In the genomic region with DNA sequence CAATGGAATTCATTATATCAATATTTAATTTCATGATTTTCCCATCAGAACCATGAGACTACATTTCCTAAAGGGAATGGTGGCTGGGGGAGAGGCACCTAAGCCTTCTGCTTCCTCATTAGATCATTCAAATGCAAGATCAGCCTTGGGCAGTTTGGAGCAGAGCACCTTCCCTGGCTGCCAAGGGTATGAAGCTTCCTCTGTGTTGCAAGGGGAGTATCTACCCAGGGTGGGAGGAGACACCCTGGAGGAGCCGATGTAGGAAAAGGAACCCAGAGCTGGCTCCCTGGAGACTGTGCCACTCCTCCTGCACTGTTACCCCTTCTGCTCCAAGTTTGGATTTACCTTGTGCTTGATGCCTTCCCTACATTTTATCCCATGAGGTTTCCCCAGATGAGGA, we compare ENCODE assay signal across 1 cellular context.
TF ChIP-seq lines count a peak whose summit lies in the region.

No MANE protein-coding gene starts in this region.

TF ChIP-seq in GM23338, 12 proteins besides CTCF, POLR2A, EP300 and RAD21 (continued from another document):
- TF ChIP-seq POLR2AphosphoS5 (IDR thresholded peaks at IDR 0.05; ENCODE audit: low read depth) = no peak
- TF ChIP-seq NANOG (IDR thresholded peaks at IDR 0.05; ENCODE audit: borderline replicate concordance) = no peak
- no peak for TF ChIP-seq EZH2 (IDR thresholded peaks at IDR 0.05; ENCODE audit: low read depth, unreplicated experiment)
- no peak for TF ChIP-seq CREB1 (CRISPR knock-in tag; IDR thresholded peaks at IDR 0.05; ENCODE audit: low read depth)
- no peak for TF ChIP-seq JUNB (IDR thresholded peaks at IDR 0.05; ENCODE audit: unreplicated experiment)
- no peak for TF ChIP-seq ZNF331 (CRISPR knock-in tag; IDR thresholded peaks at IDR 0.05; ENCODE audit: low read depth)
- TF ChIP-seq STAT1 (IDR thresholded peaks at IDR 0.05; ENCODE audit: unreplicated experiment) = no peak
- TF ChIP-seq, protein P1, sequence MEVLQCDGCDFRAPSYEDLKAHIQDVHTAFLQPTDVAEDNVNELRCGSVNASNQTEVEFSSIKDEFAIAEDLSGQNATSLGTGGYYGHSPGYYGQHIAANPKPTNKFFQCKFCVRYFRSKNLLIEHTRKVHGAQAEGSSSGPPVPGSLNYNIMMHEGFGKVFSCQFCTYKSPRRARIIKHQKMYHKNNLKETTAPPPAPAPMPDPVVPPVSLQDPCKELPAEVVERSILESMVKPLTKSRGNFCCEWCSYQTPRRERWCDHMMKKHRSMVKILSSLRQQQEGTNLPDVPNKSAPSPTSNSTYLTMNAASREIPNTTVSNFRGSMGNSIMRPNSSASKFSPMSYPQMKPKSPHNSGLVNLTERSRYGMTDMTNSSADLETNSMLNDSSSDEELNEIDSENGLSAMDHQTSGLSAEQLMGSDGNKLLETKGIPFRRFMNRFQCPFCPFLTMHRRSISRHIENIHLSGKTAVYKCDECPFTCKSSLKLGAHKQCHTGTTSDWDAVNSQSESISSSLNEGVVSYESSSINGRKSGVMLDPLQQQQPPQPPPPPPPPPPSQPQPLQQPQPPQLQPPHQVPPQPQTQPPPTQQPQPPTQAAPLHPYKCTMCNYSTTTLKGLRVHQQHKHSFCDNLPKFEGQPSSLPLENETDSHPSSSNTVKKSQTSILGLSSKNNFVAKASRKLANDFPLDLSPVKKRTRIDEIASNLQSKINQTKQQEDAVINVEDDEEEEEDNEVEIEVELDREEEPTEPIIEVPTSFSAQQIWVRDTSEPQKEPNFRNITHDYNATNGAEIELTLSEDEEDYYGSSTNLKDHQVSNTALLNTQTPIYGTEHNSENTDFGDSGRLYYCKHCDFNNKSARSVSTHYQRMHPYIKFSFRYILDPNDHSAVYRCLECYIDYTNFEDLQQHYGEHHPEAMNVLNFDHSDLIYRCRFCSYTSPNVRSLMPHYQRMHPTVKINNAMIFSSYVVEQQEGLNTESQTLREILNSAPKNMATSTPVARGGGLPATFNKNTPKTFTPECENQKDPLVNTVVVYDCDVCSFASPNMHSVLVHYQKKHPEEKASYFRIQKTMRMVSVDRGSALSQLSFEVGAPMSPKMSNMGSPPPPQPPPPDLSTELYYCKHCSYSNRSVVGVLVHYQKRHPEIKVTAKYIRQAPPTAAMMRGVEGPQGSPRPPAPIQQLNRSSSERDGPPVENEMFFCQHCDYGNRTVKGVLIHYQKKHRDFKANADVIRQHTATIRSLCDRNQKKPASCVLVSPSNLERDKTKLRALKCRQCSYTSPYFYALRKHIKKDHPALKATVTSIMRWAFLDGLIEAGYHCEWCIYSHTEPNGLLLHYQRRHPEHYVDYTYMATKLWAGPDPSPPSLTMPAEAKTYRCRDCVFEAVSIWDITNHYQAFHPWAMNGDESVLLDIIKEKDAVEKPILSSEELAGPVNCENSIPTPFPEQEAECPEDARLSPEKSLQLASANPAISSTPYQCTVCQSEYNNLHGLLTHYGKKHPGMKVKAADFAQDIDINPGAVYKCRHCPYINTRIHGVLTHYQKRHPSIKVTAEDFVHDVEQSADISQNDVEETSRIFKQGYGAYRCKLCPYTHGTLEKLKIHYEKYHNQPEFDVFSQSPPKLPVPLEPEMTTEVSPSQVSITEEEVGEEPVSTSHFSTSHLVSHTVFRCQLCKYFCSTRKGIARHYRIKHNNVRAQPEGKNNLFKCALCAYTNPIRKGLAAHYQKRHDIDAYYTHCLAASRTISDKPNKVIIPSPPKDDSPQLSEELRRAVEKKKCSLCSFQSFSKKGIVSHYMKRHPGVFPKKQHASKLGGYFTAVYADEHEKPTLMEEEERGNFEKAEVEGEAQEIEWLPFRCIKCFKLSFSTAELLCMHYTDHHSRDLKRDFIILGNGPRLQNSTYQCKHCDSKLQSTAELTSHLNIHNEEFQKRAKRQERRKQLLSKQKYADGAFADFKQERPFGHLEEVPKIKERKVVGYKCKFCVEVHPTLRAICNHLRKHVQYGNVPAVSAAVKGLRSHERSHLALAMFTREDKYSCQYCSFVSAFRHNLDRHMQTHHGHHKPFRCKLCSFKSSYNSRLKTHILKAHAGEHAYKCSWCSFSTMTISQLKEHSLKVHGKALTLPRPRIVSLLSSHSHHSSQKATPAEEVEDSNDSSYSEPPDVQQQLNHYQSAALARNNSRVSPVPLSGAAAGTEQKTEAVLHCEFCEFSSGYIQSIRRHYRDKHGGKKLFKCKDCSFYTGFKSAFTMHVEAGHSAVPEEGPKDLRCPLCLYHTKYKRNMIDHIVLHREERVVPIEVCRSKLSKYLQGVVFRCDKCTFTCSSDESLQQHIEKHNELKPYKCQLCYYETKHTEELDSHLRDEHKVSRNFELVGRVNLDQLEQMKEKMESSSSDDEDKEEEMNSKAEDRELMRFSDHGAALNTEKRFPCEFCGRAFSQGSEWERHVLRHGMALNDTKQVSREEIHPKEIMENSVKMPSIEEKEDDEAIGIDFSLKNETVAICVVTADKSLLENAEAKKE (CRISPR knock-in tag; IDR thresholded peaks at IDR 0.05) = no peak
- no peak for TF ChIP-seq ZNF114 (CRISPR knock-in tag; IDR thresholded peaks at IDR 0.05)
